Comparison of ENCODE assay signal across 1 cellular context in genomic region chr15:59420986-59421618, GRCh38.
A peak's percentile ranks its signal among the peaks of the same experiment; 100 is the strongest.
TF ChIP-seq lines count a peak whose summit lies in the region.

No MANE protein-coding gene starts in this region.

TF ChIP-seq in GM23338, 12 proteins besides CTCF, POLR2A, EP300 and RAD21 (continued from another document):
- TF ChIP-seq ZNF462 (CRISPR knock-in tag; IDR thresholded peaks at IDR 0.05) = peak; percentile 36; the same call in 1 of the 2 replicates
